ENCODE assay signal across 10 cellular contexts in genomic region chr16:4515611-4516233, GRCh38. TPM values are rescaled to one million over a fixed set of nuclear protein-coding genes. Genes with fewer than 3 reads are reported as not detected.
A peak's percentile ranks its signal among the peaks of the same experiment; 100 is the strongest.
DNase-seq lines count a peak whose midpoint lies in the region; ATAC-seq, FAIRE-seq and TF ChIP-seq lines count a peak whose summit lies in the region.
"Had no signal": no experiment of that assay in that cellular context is flagged by ENCODE, and none has a peak within 500 bp of the region (broad histone marks: within the 10 kb centered on the region; RNA-seq: fewer than 3 reads in every experiment).

No MANE protein-coding gene starts in this region.

- peaks cover 37% of the 10 kb centered on the region for H3K36me3 Mint-ChIP-seq in CD4-positive, alpha-beta T cell (ENCODE audit: low read depth)
- peaks cover 23% of the 10 kb centered on the region for H3K36me3 Mint-ChIP-seq in T-cell

- peak overlapping the region in 1 of 2 donors; percentile 20 for H3K9ac ChIP-seq in kidney (ENCODE audit: low read length in 2 of 2)

- peaks cover 17 to 19% of the 10 kb centered on the region in 2 donors for H3K4me1 ChIP-seq in kidney (ENCODE audit: control insufficient read depth in 1 of 2, insufficient read depth in 1 of 2, low read depth in 1 of 2, low read length in 2 of 2)

- H3K4me1 Mint-ChIP-seq in CD4-positive, alpha-beta T cell (ENCODE audit: low read depth): peaks cover 57% of the 10 kb centered on the region
- peaks cover 44 to 73% (median 66%) of the 10 kb centered on the region in 3 donors for H3K4me1 Mint-ChIP-seq in T-cell

- intact Hi-C loops in CD4-positive, alpha-beta T cell (cut with DNase I, micrococcal nuclease): loop anchor here in 1 of 2 experiments (2.0 kb wide), 2 partner anchors 13 to 33 kb away; no protein-coding TSS in a partner anchor
- intact Hi-C loops in kidney (cut with DNase I): no loop called here
- intact Hi-C loops in left colon (cut with DNase I, micrococcal nuclease): loop anchor here in 1 of 2 donors (10.0 kb wide), 1 partner anchor 69 kb away; no protein-coding TSS in a partner anchor

- POLR2A ChIA-PET in CD4-positive, alpha-beta T cell (lab: Charles Lee): interaction anchor here (1.1 to 2.4 kb wide), 5 partner anchors 10 to 40 kb away, joined by 3 to 23 read pairs (median 5); partner anchors contain the start of gene HMOX2
- POLR2A ChIA-PET in T-cell (lab: Charles Lee): no interaction called here

- H3K27ac ChIP-seq in CD4-positive, alpha-beta T cell (ENCODE audit: low read depth, low read length): peak overlapping the region; percentile 61
- H3K27ac ChIP-seq in kidney (ENCODE audit: low read depth in 2 of 2, low read length in 2 of 2): peak overlapping the region; percentile 6 to 45

- peak overlapping the region; percentile 88 for H3K27ac Mint-ChIP-seq in CD4-positive, alpha-beta T cell
- H3K27ac Mint-ChIP-seq in T-cell: peak overlapping the region; percentile 89 to 96

- H3K4me3 Mint-ChIP-seq in CD4-positive, alpha-beta T cell: peak overlapping the region; percentile 69
- H3K4me3 Mint-ChIP-seq in T-cell: peak overlapping the region; percentile 53 to 55 (median 54)
- H3K4me3 Mint-ChIP-seq: nephron had no signal

- CTCF ChIA-PET in CD4-positive, alpha-beta T cell (lab: Charles Lee): interaction anchor here (0.9 to 1.2 kb wide), 3 partner anchors 10 to 17 kb away, joined by 3 read pairs; no protein-coding TSS in a partner anchor
- CTCF ChIA-PET in T-cell (lab: Charles Lee): no interaction called here

- no peaks in the 10 kb centered on the region for H3K9me3 ChIP-seq in CD4-positive, alpha-beta T cell (ENCODE audit: control insufficient read depth, low read length)
- H3K9me3 ChIP-seq in kidney (ENCODE audit: control insufficient read depth in 1 of 2, low read length in 2 of 2): no peaks in the 10 kb centered on the region

- TF ChIP-seq CTCF in CD4-positive, alpha-beta T cell (IDR thresholded peaks at IDR 0.05): no peak
- TF ChIP-seq CTCF in kidney (IDR thresholded peaks at IDR 0.05; ENCODE audit: borderline replicate concordance, extremely low read depth, insufficient read depth): no peak
- TF ChIP-seq CTCF in foreskin fibroblast (IDR thresholded peaks at IDR 0.05; ENCODE audit: low read depth, low read length): no peak

- no peak for FAIRE-seq in kidney (lab: Jason Lieb, UNC)

- H3K4me3 ChIP-seq in kidney (ENCODE audit: low read length in 2 of 2) (no peak overlapping the region), foreskin fibroblast (ENCODE audit: low read depth in 1 of 2, low read length in 2 of 2) (no peak overlapping the region)

- H3K27me3 Mint-ChIP-seq in CD4-positive, alpha-beta T cell: no peaks in the 10 kb centered on the region
- H3K27me3 Mint-ChIP-seq in T-cell: no peaks in the 10 kb centered on the region

- no peaks in the 10 kb centered on the region for H3K9me3 Mint-ChIP-seq in CD4-positive, alpha-beta T cell
- no peaks in the 10 kb centered on the region for H3K9me3 Mint-ChIP-seq in T-cell
- H3K9me3 Mint-ChIP-seq: nephron had no signal

- DNase-seq in CD4-positive, alpha-beta T cell: no peak
- DNase-seq in T-cell (no peak), kidney (no peak), OCI-M2 (lab: John Stamatoyannopoulos, UW; ENCODE audit: unreplicated experiment) (no peak), foreskin fibroblast (no peak), left colon (no peak), NCI-H1092 treated with DMSO at 0.1 percent for 48 hours (lab: John Stamatoyannopoulos, UW) (no peak)

- H3K36me3 ChIP-seq in kidney (ENCODE audit: control insufficient read depth in 1 of 2, insufficient read depth in 2 of 2, low read length in 2 of 2): peaks cover 7 to 25% of the 10 kb centered on the region in 2 donors

- H3K27me3 ChIP-seq in CD4-positive, alpha-beta T cell (ENCODE audit: control insufficient read depth, insufficient read depth, low read length): no peaks in the 10 kb centered on the region

- peak; percentile 31 for ATAC-seq in CD4-positive, alpha-beta T cell (ENCODE audit: poor library complexity)
- ATAC-seq in HG02610 (IDR thresholded peaks at IDR 0.05; ENCODE audit: unreplicated experiment): peak; percentile 67
- ATAC-seq in T-cell (replicated peaks in 1 of 4): peak in 3 of 4 experiments; percentile 21 to 27 (median 21)
- ATAC-seq in left colon: no peak

RNA-seq across cellular contexts. Expression of gene CDIP1, which starts 22.9 kb away (rescaled TPM):
- 10 to 100 TPM; 19.5 to 22.4 TPM for total RNA-seq in CD4-positive, alpha-beta T cell
- total RNA-seq in T-cell (10 to 100 TPM; 28.6 to 31.3 (median 29.7) TPM), kidney (40.8 TPM), left colon (10 to 100 TPM; 17.1 to 26.8 TPM)
- 80.4 TPM for polyA plus RNA-seq in kidney (ENCODE audit: insufficient read depth, low read depth, low replicate concordance)

RNA-seq across cellular contexts. Expression of gene HMOX2, which starts 39.5 kb away (rescaled TPM):
- 10 to 100 TPM; 63.4 to 66.4 TPM for total RNA-seq in CD4-positive, alpha-beta T cell
- total RNA-seq in T-cell (10 to 100 TPM; 49.1 to 74.4 (median 70.5) TPM), kidney (56.4 TPM), left colon (10 to 100 TPM; 61.2 to 65.2 TPM)
- 116 TPM for polyA plus RNA-seq in kidney (ENCODE audit: insufficient read depth, low read depth, low replicate concordance)

RNA-seq across cellular contexts. Expression of gene C16orf96, which starts 40.4 kb away (rescaled TPM):
- total RNA-seq in CD4-positive, alpha-beta T cell: under 1 TPM; 0.27 to 0.42 TPM
- under 1 TPM; 0.30 to 0.66 (median 0.50) TPM for total RNA-seq in T-cell
- total RNA-seq in kidney: 0.16 TPM
- polyA plus RNA-seq in kidney (ENCODE audit: insufficient read depth, low read depth, low replicate concordance): 0.13 TPM
- total RNA-seq in left colon: under 1 TPM in 1 of 2 donors, not detected in 1; 0.11 TPM
- total RNA-seq: M059J had no signal

RNA-seq across cellular contexts. Expression of gene NMRAL1, which starts 41.3 kb away (rescaled TPM):
- total RNA-seq in CD4-positive, alpha-beta T cell: 10 to 100 TPM; 28.6 to 29.5 TPM
- 10 to 100 TPM; 50.1 to 79.1 (median 62.1) TPM for total RNA-seq in T-cell
- 54.9 TPM for total RNA-seq in kidney
- 94.1 TPM for polyA plus RNA-seq in kidney (ENCODE audit: insufficient read depth, low read depth, low replicate concordance)
- total RNA-seq in left colon: 10 to 100 TPM; 36.9 to 39.6 TPM
